Comparison of ENCODE assay signal across 8 cellular contexts in genomic region chr12:89863332-89863938, GRCh38.
DNase-seq lines count a peak whose midpoint lies in the region; ATAC-seq and TF ChIP-seq lines count a peak whose summit lies in the region.

No MANE protein-coding gene starts in this region.

- WGBS in lung, 2 donors, result 62 to 64% methylated on average over 9 of the region's 9 CpGs
- 72% methylated on average over 9 of the region's 9 CpGs for WGBS in suprapubic skin

- peak; percentile 14 to 81 (median 48) for DNase-seq in CD4-positive, alpha-beta T cell
- DNase-seq in HL-60 (ENCODE audit: low read depth in 1 of 2, low spot score in 1 of 2) (no peak), activated T-cell treated with anti-CD3 and anti-CD28 coated beads for 48 hours (ENCODE audit: low read depth) (peak; percentile 40), lung (ENCODE audit: low spot score) (no peak), suprapubic skin (ENCODE audit: low spot score in 2 of 2) (no peak), NK-92 (lab: John Stamatoyannopoulos, UW; ENCODE audit: unreplicated experiment) (no peak), NCI-H2081 treated with DMSO at 0.1 percent for 48 hours (lab: John Stamatoyannopoulos, UW) (no peak)

- POLR2A ChIA-PET in CD4-positive, alpha-beta T cell (lab: Charles Lee), result interaction anchor here (0.7 to 2.6 kb wide), 18 partner anchors 11 to 338 kb away, joined by 3 to 82 read pairs (median 6); partner anchors contain the start of genes ATP2B1, GALNT4 and POC1B

- peaks cover 71% of the 10 kb centered on the region for H3K4me1 Mint-ChIP-seq in CD4-positive, alpha-beta T cell (ENCODE audit: low read depth)

- peaks cover 2% of the 10 kb centered on the region for H3K9me3 Mint-ChIP-seq in CD4-positive, alpha-beta T cell

- CTCF ChIA-PET in CD4-positive, alpha-beta T cell (lab: Charles Lee), result interaction anchor here (0.9 to 1.6 kb wide), 4 partner anchors 55 to 155 kb away, joined by 3 to 6 read pairs (median 3); partner anchors contain the start of gene ATP2B1

- TF ChIP-seq CTCF in CD4-positive, alpha-beta T cell (IDR thresholded peaks at IDR 0.05), result no peak
- no peak for TF ChIP-seq CTCF in HL-60 (IDR thresholded peaks at IDR 0.05; ENCODE audit: insufficient read depth, low read length)
- TF ChIP-seq CTCF in lung (IDR thresholded peaks at IDR 0.05; ENCODE audit: control extremely low read depth, extremely low read depth), result no peak
- TF ChIP-seq CTCF in suprapubic skin (IDR thresholded peaks at IDR 0.05), result no peak

- H3K4me3 ChIP-seq in HL-60 (replicated peaks; ENCODE audit: insufficient read depth, low read length), result no peak overlapping the region
- no peak overlapping the region for H3K4me3 ChIP-seq in lung
- H3K4me3 ChIP-seq in suprapubic skin, result peak overlapping the region; percentile 6

- ATAC-seq in CD4-positive, alpha-beta T cell (ENCODE audit: poor library complexity), result peak; percentile 87
- ATAC-seq in GM21367 (IDR thresholded peaks at IDR 0.05; ENCODE audit: unreplicated experiment) (peak; percentile 52), lung (ENCODE audit: insufficient read depth, low FRiP score) (no peak)

- H3K4me3 Mint-ChIP-seq in CD4-positive, alpha-beta T cell, result peak overlapping the region; percentile 66

- no peaks in the 10 kb centered on the region for H3K36me3 Mint-ChIP-seq in CD4-positive, alpha-beta T cell (ENCODE audit: low read depth)

- no peaks in the 10 kb centered on the region for H3K9me3 ChIP-seq in CD4-positive, alpha-beta T cell (ENCODE audit: control insufficient read depth, low read length)
- H3K9me3 ChIP-seq in lung (ENCODE audit: control insufficient read depth in 2 of 2, insufficient read depth in 1 of 2, low read length in 1 of 2) (no peaks in the 10 kb centered on the region), suprapubic skin (no peaks in the 10 kb centered on the region)

- H3K4me1 ChIP-seq in lung (ENCODE audit: control insufficient read depth in 2 of 2, insufficient read depth in 2 of 2, low read length in 2 of 2) (no peaks in the 10 kb centered on the region), suprapubic skin (peaks cover 6% of the 10 kb centered on the region)

- TF ChIP-seq POLR2A in suprapubic skin (IDR thresholded peaks at IDR 0.05), result no peak

- intact Hi-C loops in CD4-positive, alpha-beta T cell (cut with DNase I, micrococcal nuclease), result loop anchor here in 1 of 2 experiments (1.0 to 10.0 kb wide), 5 partner anchors 17 to 154 kb away; no protein-coding TSS in a partner anchor

- no peak for TF ChIP-seq EP300 in suprapubic skin (IDR thresholded peaks at IDR 0.05)

- no peaks in the 10 kb centered on the region for H3K36me3 ChIP-seq in lung (ENCODE audit: control insufficient read depth in 2 of 2, insufficient read depth in 2 of 2, low read length in 2 of 2)
- no peaks in the 10 kb centered on the region for H3K36me3 ChIP-seq in suprapubic skin

- no peaks in the 10 kb centered on the region for H3K27me3 Mint-ChIP-seq in CD4-positive, alpha-beta T cell

- H3K27ac ChIP-seq in CD4-positive, alpha-beta T cell (ENCODE audit: low read depth, low read length), result peak overlapping the region; percentile 76
- H3K27ac ChIP-seq in HL-60 (replicated peaks), result peak overlapping the region; percentile 78
- peak overlapping the region; percentile 62 to 70 for H3K27ac ChIP-seq in lung (ENCODE audit: low read depth in 1 of 2, low read length in 1 of 2)
- H3K27ac ChIP-seq in suprapubic skin, result peak overlapping the region; percentile 58

- peak overlapping the region; percentile 87 for H3K27ac Mint-ChIP-seq in CD4-positive, alpha-beta T cell

- H3K27me3 ChIP-seq in CD4-positive, alpha-beta T cell (ENCODE audit: control insufficient read depth, insufficient read depth, low read length), result no peaks in the 10 kb centered on the region
- H3K27me3 ChIP-seq in HL-60 (ENCODE audit: insufficient read depth, poor library complexity, severe bottlenecking), result no peaks in the 10 kb centered on the region
- H3K27me3 ChIP-seq in lung (ENCODE audit: control insufficient read depth, insufficient read depth), result no peaks in the 10 kb centered on the region
- no peaks in the 10 kb centered on the region for H3K27me3 ChIP-seq in suprapubic skin

Comparison
In these comparisons a context has a peak if more than half of its experiments do, and no peak if none do; other contexts are left out.
1. DNase-seq: peak in CD4-positive, alpha-beta T cell (10 of 10) and activated T-cell treated with anti-CD3 and anti-CD28 coated beads for 48 hours (single experiment); none in HL-60 (0 of 2), lung (single experiment), suprapubic skin (0 of 2), NK-92 (single experiment) and NCI-H2081 treated with DMSO at 0.1 percent for 48 hours (single experiment).
2. Peak in every context shown above with its lines, with median percentiles within 50 percentile points of each other: H3K27ac ChIP-seq.